In genomic region chr1:85444381-85444780, GRCh38 we compare ENCODE assay signal across 29 cellular contexts. TPM values are rescaled to one million over a fixed set of nuclear protein-coding genes. Genes with fewer than 3 reads are reported as not detected.
DNase-seq lines count a peak whose midpoint lies in the region; ATAC-seq, FAIRE-seq and TF ChIP-seq lines count a peak whose summit lies in the region.
"Had no signal": no experiment of that assay in that cellular context is flagged by ENCODE, and none has a peak within 500 bp of the region (broad histone marks: within the 10 kb centered on the region; RNA-seq: fewer than 3 reads in every experiment).

No MANE protein-coding gene starts in this region.

- H3K4me1 ChIP-seq in GM23248 (ENCODE audit: insufficient read depth): peaks cover 64% of the 10 kb centered on the region
- H3K4me1 ChIP-seq: Caco-2 had no signal

- no peaks in the 10 kb centered on the region for H4K20me1 ChIP-seq in GM23248 (ENCODE audit: insufficient read depth)

- peaks cover 88% of the 10 kb centered on the region for H3K79me2 ChIP-seq in GM23248 (ENCODE audit: insufficient read depth)

- H3K4me2 ChIP-seq in GM23248 (ENCODE audit: unreplicated experiment): no peak overlapping the region
- H3K4me2 ChIP-seq: PC-9 had no signal

- peaks cover 80% of the 10 kb centered on the region for H3F3A ChIP-seq in GM23248 (ENCODE audit: insufficient read depth)

- no peak for ATAC-seq in SK-N-SH treated with all-trans-retinoic acid at 6 μM for 48 hours
- ATAC-seq: GM12878 had no signal

- H3K27me3 ChIP-seq in GM23248 (replicated peaks; ENCODE audit: insufficient read depth): no peaks in the 10 kb centered on the region
- H3K27me3 ChIP-seq: SJSA1 had no signal

- H3K9ac ChIP-seq in GM23248: no peak overlapping the region

- H3K4me3 ChIP-seq in GM23248: no peak overlapping the region
- no peak overlapping the region for H3K4me3 ChIP-seq in astrocyte of the spinal cord (ENCODE audit: low read depth, low read length)
- H3K4me3 ChIP-seq: GM12878, HAP-1, PC-9, SJSA1 had no signal

- H3K27ac ChIP-seq in GM23248: peak overlapping the region; percentile 85
- H3K27ac ChIP-seq: HL-60, PC-9, SJSA1 had no signal

- in situ Hi-C loops in GM23248 (cut with MboI) (no loop called here), astrocyte of the spinal cord (cut with HindIII; ENCODE audit: low sequenced_read_pairs) (no loop called here)

- DNase-seq in GM23248 (no peak), LHCN-M2 (ENCODE audit: low read depth) (peak; percentile 68), astrocyte of the spinal cord (ENCODE audit: low read depth, low spot score) (peak; percentile 59), renal cortical epithelial cell (ENCODE audit: low read depth) (peak; percentile 80), frontal cortex (ENCODE audit: low spot score in 2 of 2) (no peak), cerebellum (ENCODE audit: low spot score) (no peak)
- DNase-seq: AML-193; C1 segment of cervical spinal cord; Caco-2; CD4-positive, alpha-beta memory T cell; EL; GDM1; GOT3; Karpas-422; NCI-H1105 treated with DMSO at 0.1 percent for 48 hours; NCI-H146; NCI-H1930; NCI-H446 treated with DMSO at 0.1 percent for 48 hours; NCI-H526; NCI-H82; NK-92 treated with Interleukin-12 subunit alpha and Interleukin-12 subunit beta, amount 100 ng/mL, for 24 hours; PC-9; Right ventricle myocardium superior had no signal

- WGBS in GM23248 (ENCODE audit: low coverage in 1 of 2, low lambda C conversion rate in 2 of 2, missing lambda C conversion rate in 2 of 2), 2 experiments: 100% methylated on average over 1 of the region's 1 CpG

- H3K9me3 ChIP-seq in GM23248 (ENCODE audit: low read depth): no peaks in the 10 kb centered on the region
- H3K9me3 ChIP-seq: Caco-2, SJSA1 had no signal

- no peak for TF ChIP-seq CTCF in astrocyte of the spinal cord (IDR thresholded peaks at IDR 0.05; ENCODE audit: low read depth, low read length)

- peaks cover 6% of the 10 kb centered on the region; the same call in 1 of the 2 replicates for H3K36me3 ChIP-seq in GM23248 (ENCODE audit: low read depth)
- H3K36me3 ChIP-seq: HAP-1 had no signal

- no peak for FAIRE-seq in frontal cortex (lab: Jason Lieb, UNC)
- FAIRE-seq: A204.1, GM12878 had no signal

- no peak overlapping the region for H2AFZ ChIP-seq in GM23248
- H2AFZ ChIP-seq: PC-9 had no signal

- H3K9me2 ChIP-seq in GM23248 (ENCODE audit: insufficient read depth): no peaks in the 10 kb centered on the region

TF ChIP-seq in SK-N-SH treated with all-trans-retinoic acid at 6 μM for 48 hours, 23 proteins besides CTCF, POLR2A, EP300 and RAD21:
- TF ChIP-seq ARNTL (CRISPR knock-in tag; IDR thresholded peaks at IDR 0.05; ENCODE audit: borderline replicate concordance, low read depth) (no peak), BACH2 (CRISPR knock-in tag; IDR thresholded peaks at IDR 0.05; ENCODE audit: borderline replicate concordance) (no peak), ZNF70 (CRISPR knock-in tag; IDR thresholded peaks at IDR 0.05) (no peak), POU6F1 (CRISPR knock-in tag; IDR thresholded peaks at IDR 0.05; ENCODE audit: borderline replicate concordance, low read depth) (no peak), CSRNP3 (CRISPR knock-in tag; IDR thresholded peaks at IDR 0.05) (no peak), SNAI2 (CRISPR knock-in tag; IDR thresholded peaks at IDR 0.05) (no peak), ZFP30 (CRISPR knock-in tag; IDR thresholded peaks at IDR 0.05) (no peak)

RNA-seq across cellular contexts. Expression of gene DDAH1, which starts 20.6 kb away (rescaled TPM):
- 162 and 168 TPM in 2 replicates for total RNA-seq in GM23248 (2014; rRNA removed; shearing (Covaris generic))
- 234 and 238 TPM in 2 replicates for polyA plus RNA-seq in GM23248 (2016; fragmentation: Nextera tagmentation; extraction: Ambion mirVana)
- 47.1 and 49.4 TPM in 2 replicates for total RNA-seq in LHCN-M2 (2014; rRNA removed)
- polyA plus RNA-seq in LHCN-M2 (2012): 98.2 TPM
- 37.9 and 56.7 TPM in 2 replicates for total RNA-seq in renal cortical epithelial cell
- 45.2 TPM for total RNA-seq in frontal cortex
- total RNA-seq in cerebellum: 79.0 TPM
- total RNA-seq: CD4-positive, alpha-beta memory T cell had no signal
- polyA plus RNA-seq: CD4-positive, alpha-beta memory T cell had no signal

Comparison
In these comparisons a context has a peak if more than half of its experiments do, and no peak if none do; other contexts are left out.
1. DNase-seq: peak in LHCN-M2 (single experiment), astrocyte of the spinal cord (single experiment) and renal cortical epithelial cell (single experiment); none in GM23248 (single experiment), frontal cortex (0 of 2) and cerebellum (single experiment).